In genomic region chr20:472889-473292, GRCh38 we compare ENCODE assay signal across 1 cellular context.
A peak's percentile ranks its signal among the peaks of the same experiment; 100 is the strongest.
TF ChIP-seq lines count a peak whose summit lies in the region.

No MANE protein-coding gene starts in this region.

TF ChIP-seq in HepG2, 621 proteins besides CTCF, POLR2A, EP300 and RAD21 (continued from another document):
- TF ChIP-seq ZBTB40 (IDR thresholded peaks at IDR 0.05) (no peak), ZBTB40 (CRISPR knock-in tag; IDR thresholded peaks at IDR 0.05) (no peak), ZNF460 (CRISPR knock-in tag; IDR thresholded peaks at IDR 0.05; ENCODE audit: borderline replicate concordance) (no peak), RBM22 (optimal IDR thresholded peaks at IDR 0.05; ENCODE audit: low read length) (peak; percentile 68), ZSCAN31 (CRISPR knock-in tag; IDR thresholded peaks at IDR 0.05; ENCODE audit: low read depth) (no peak), ZNF124 (CRISPR knock-in tag; IDR thresholded peaks at IDR 0.05) (no peak), HNF1A (IDR thresholded peaks at IDR 0.05; ENCODE audit: low read depth) (no peak), HNF1A (CRISPR knock-in tag; IDR thresholded peaks at IDR 0.05; ENCODE audit: borderline replicate concordance) (0 out of 2 replicates have a peak, but pooled peaks have one; percentile 27), THYN1 (CRISPR knock-in tag; IDR thresholded peaks at IDR 0.05; ENCODE audit: borderline replicate concordance, low read depth) (no peak), PPARG (CRISPR knock-in tag; conservative IDR thresholded peaks at IDR 0.05) (no peak), TMF1 (CRISPR knock-in tag; IDR thresholded peaks at IDR 0.05; ENCODE audit: low read depth) (0 out of 2 replicates have a peak, but pooled peaks have one; percentile 32), ZNF615 (CRISPR knock-in tag; IDR thresholded peaks at IDR 0.05; ENCODE audit: borderline replicate concordance) (0 out of 2 replicates have a peak, but pooled peaks have one; percentile 63), ZC3H13 (CRISPR knock-in tag; IDR thresholded peaks at IDR 0.05) (peak; percentile 46; the same call in 1 of the 2 replicates), RXRB (CRISPR knock-in tag; IDR thresholded peaks at IDR 0.05; ENCODE audit: borderline replicate concordance) (no peak), MTA1 (CRISPR knock-in tag; IDR thresholded peaks at IDR 0.05; ENCODE audit: borderline replicate concordance) (no peak), ZNF121 (CRISPR knock-in tag; IDR thresholded peaks at IDR 0.05) (peak; percentile 96), ZMAT3 (CRISPR knock-in tag; conservative IDR thresholded peaks at IDR 0.05) (0 out of 2 replicates have a peak, but pooled peaks have one; percentile 24), WIZ (CRISPR knock-in tag; IDR thresholded peaks at IDR 0.05) (no peak), ZNF180 (CRISPR knock-in tag; IDR thresholded peaks at IDR 0.05; ENCODE audit: borderline replicate concordance, low read depth) (no peak), PCBP2 (optimal IDR thresholded peaks at IDR 0.05; ENCODE audit: low read depth, low read length, poor library complexity, severe bottlenecking) (no peak), ZNF232 (CRISPR knock-in tag; IDR thresholded peaks at IDR 0.05; ENCODE audit: borderline replicate concordance) (0 out of 2 replicates have a peak, but pooled peaks have one; percentile 14), ZMYM3 (CRISPR knock-in tag; IDR thresholded peaks at IDR 0.05) (peak; percentile 4)
